12 cellular contexts compared by ENCODE assay signal in genomic region chr7:123190109-123190831, GRCh38. TPM values are rescaled to one million over a fixed set of nuclear protein-coding genes. Genes with fewer than 3 reads are reported as not detected.
DNase-seq lines count a peak whose midpoint lies in the region; ATAC-seq, FAIRE-seq and TF ChIP-seq lines count a peak whose summit lies in the region.
"Had no signal": no experiment of that assay in that cellular context is flagged by ENCODE, and none has a peak within 500 bp of the region (broad histone marks: within the 10 kb centered on the region; RNA-seq: fewer than 3 reads in every experiment).

No MANE protein-coding gene starts in this region.

- H2BK15ac ChIP-seq in mesenchymal stem cell (ENCODE audit: low read depth, poor library complexity, severe bottlenecking): no peak overlapping the region

- TF ChIP-seq POLR2A in GM12891 (IDR thresholded peaks at IDR 0.05; ENCODE audit: low read depth, low read length): peak; percentile 12; the same call in 1 of the 2 replicates

- H3K27me3 ChIP-seq in PC-9 (ENCODE audit: insufficient read depth, low read depth) (no peaks in the 10 kb centered on the region), mesenchymal stem cell (ENCODE audit: control insufficient read depth in 1 of 2, insufficient read depth in 1 of 2, low read length in 2 of 2) (no peaks in the 10 kb centered on the region)

- H3K9ac ChIP-seq in mesenchymal stem cell (ENCODE audit: low read length): no peak overlapping the region

- H3K27ac ChIP-seq in PC-9 (no peak overlapping the region), mesenchymal stem cell (ENCODE audit: low read length, poor library complexity, severe bottlenecking) (no peak overlapping the region)

- H3K4me2 ChIP-seq in PC-9 (0 out of 2 replicates have a peak overlapping the region, but pooled peaks have one; percentile 28), mesenchymal stem cell (ENCODE audit: low read length, poor library complexity, severe bottlenecking) (no peak overlapping the region)

- peak; percentile 97 for FAIRE-seq in GM12891 (lab: Jason Lieb, UNC)
- FAIRE-seq: H54 had no signal

- H3F3A ChIP-seq in PC-9 (ENCODE audit: insufficient read depth, low read depth): peaks cover 5% of the 10 kb centered on the region; the same call in 1 of the 2 replicates

- no peak overlapping the region for H2BK5ac ChIP-seq in mesenchymal stem cell (ENCODE audit: low read depth, low read length, poor library complexity, severe bottlenecking)

- H3K9me3 ChIP-seq in PC-9 (ENCODE audit: insufficient read depth, low read depth) (no peaks in the 10 kb centered on the region), mesenchymal stem cell (ENCODE audit: control insufficient read depth, low read length) (peaks cover 5% of the 10 kb centered on the region)

- no peaks in the 10 kb centered on the region for H3K36me3 ChIP-seq in PC-9 (ENCODE audit: low read depth)
- no peaks in the 10 kb centered on the region for H3K36me3 ChIP-seq in mesenchymal stem cell (ENCODE audit: control insufficient read depth in 1 of 2, insufficient read depth in 2 of 2, low read depth in 1 of 2, low read length in 2 of 2)

- H3K4me3 ChIP-seq in PC-9 (no peak overlapping the region), mesenchymal stem cell (ENCODE audit: insufficient read depth in 1 of 2, low read depth in 1 of 2, low read length in 2 of 2) (no peak overlapping the region)

- no peak overlapping the region for H3K18ac ChIP-seq in mesenchymal stem cell (ENCODE audit: low read depth in 1 of 2, low read length in 2 of 2)

- intact Hi-C loops in PC-9 (cut with micrococcal nuclease; ENCODE audit: unreplicated experiment) (no loop called here), posterior cingulate gyrus (cut with DNase I) (no loop called here)

- ATAC-seq in GM19455 (IDR thresholded peaks at IDR 0.05; ENCODE audit: unreplicated experiment) (peak; percentile 93), HG03039 (IDR thresholded peaks at IDR 0.05; ENCODE audit: unreplicated experiment) (peak; percentile 93)

- H3K23ac ChIP-seq in mesenchymal stem cell (ENCODE audit: low read length in 2 of 2): no peak overlapping the region

- H2AK5ac ChIP-seq in mesenchymal stem cell (ENCODE audit: low read length, severe bottlenecking): no peak overlapping the region

- no peaks in the 10 kb centered on the region for H4K20me1 ChIP-seq in PC-9 (ENCODE audit: insufficient read depth)

- POLR2A ChIA-PET in PC-9 (lab: Charles Lee; ENCODE audit: unreplicated experiment): no interaction called here

- peaks cover 13% of the 10 kb centered on the region for H3K4me1 ChIP-seq in PC-9 (replicated peaks; ENCODE audit: insufficient read depth)
- peaks cover 3% of the 10 kb centered on the region for H3K4me1 ChIP-seq in mesenchymal stem cell (ENCODE audit: control insufficient read depth, insufficient read depth, low read depth, low read length)

- no peak overlapping the region for H4K8ac ChIP-seq in mesenchymal stem cell (ENCODE audit: low read length)

- no peaks in the 10 kb centered on the region for H3K79me1 ChIP-seq in mesenchymal stem cell (replicated peaks; ENCODE audit: low read length, poor library complexity, severe bottlenecking)

- no peak overlapping the region for H4K91ac ChIP-seq in mesenchymal stem cell (ENCODE audit: low read length)

- H3K79me2 ChIP-seq in PC-9 (ENCODE audit: low read depth): no peaks in the 10 kb centered on the region

- CTCF ChIA-PET in PC-9 (lab: Charles Lee): interaction anchor here (0.6 kb wide), 1 partner anchor 534 kb away, joined by 3 read pairs; no protein-coding TSS in a partner anchor

- no peak overlapping the region for H2AFZ ChIP-seq in PC-9
- H2AFZ ChIP-seq in mesenchymal stem cell (ENCODE audit: low read depth, low read length): no peak overlapping the region

- 74% methylated on average over 2 of the region's 2 CpGs for WGBS in mesenchymal stem cell

- H2BK12ac ChIP-seq in mesenchymal stem cell (ENCODE audit: low read length in 2 of 2): no peak overlapping the region

- BruUV-seq in PC-9 (replicated peaks; lab: Mats Ljungman, UMichigan): no TSS peak

- H3K4ac ChIP-seq in mesenchymal stem cell (ENCODE audit: low read depth in 1 of 2, low read length in 2 of 2): no peak overlapping the region

- H3K9me2 ChIP-seq in PC-9 (ENCODE audit: insufficient read depth): no peaks in the 10 kb centered on the region

- DNase-seq in GM12891 (ENCODE audit: insufficient read length, low spot score): no peak
- DNase-seq in PC-9: no peak
- no peak for DNase-seq in amniotic stem cell (lab: John Stamatoyannopoulos, UW)
- DNase-seq in DMS79 (lab: John Stamatoyannopoulos, UW): no peak
- DNase-seq in posterior cingulate gyrus: no peak
- DNase-seq in mesenchymal stem cell: no peak
- DNase-seq: activated effector memory CD4-positive, alpha-beta T cell treated with anti-CD3 and anti-CD28 coated beads, Interleukin-2, amount 50 U/mL, for 16 hours; C1 segment of cervical spinal cord had no signal

- H2BK120ac ChIP-seq in mesenchymal stem cell (ENCODE audit: low read depth, low read length): no peak overlapping the region

- TF ChIP-seq CTCF in PC-9 (conservative IDR thresholded peaks at IDR 0.05): no peak

- H3K14ac ChIP-seq in mesenchymal stem cell (ENCODE audit: low read length in 2 of 2): no peak overlapping the region

TF ChIP-seq in GM12891, 5 proteins besides CTCF, POLR2A, EP300 and RAD21:
- TF ChIP-seq PAX5 (IDR thresholded peaks at IDR 0.05; ENCODE audit: insufficient read depth, low read length, severe bottlenecking) (no peak), POLR2AphosphoS5 (IDR thresholded peaks at IDR 0.05; ENCODE audit: low read depth, low read length) (no peak), SPI1 (IDR thresholded peaks at IDR 0.05; ENCODE audit: low read depth, low read length) (peak; percentile 44), TAF1 (IDR thresholded peaks at IDR 0.05; ENCODE audit: low read depth, low read length) (no peak), POU2F2 (IDR thresholded peaks at IDR 0.05; ENCODE audit: low read depth, low read length) (0 out of 2 replicates have a peak, but pooled peaks have one; percentile 59)

RNA-seq across cellular contexts. Expression of gene SLC13A1, which starts 9.5 kb away (rescaled TPM):
- polyA plus RNA-seq in GM12891 (2012; ENCODE audit: low read depth, missing spikeins): not detected
- not detected in 2 replicates for total RNA-seq in PC-9 (2021)
- polyA plus RNA-seq in mesenchymal stem cell (2013, experiment 1 of 2): 0.01 TPM
- polyA plus RNA-seq in mesenchymal stem cell (2013, experiment 2 of 2): not detected
- total RNA-seq: pulmonary artery endothelial cell had no signal
